In the genomic region with DNA sequence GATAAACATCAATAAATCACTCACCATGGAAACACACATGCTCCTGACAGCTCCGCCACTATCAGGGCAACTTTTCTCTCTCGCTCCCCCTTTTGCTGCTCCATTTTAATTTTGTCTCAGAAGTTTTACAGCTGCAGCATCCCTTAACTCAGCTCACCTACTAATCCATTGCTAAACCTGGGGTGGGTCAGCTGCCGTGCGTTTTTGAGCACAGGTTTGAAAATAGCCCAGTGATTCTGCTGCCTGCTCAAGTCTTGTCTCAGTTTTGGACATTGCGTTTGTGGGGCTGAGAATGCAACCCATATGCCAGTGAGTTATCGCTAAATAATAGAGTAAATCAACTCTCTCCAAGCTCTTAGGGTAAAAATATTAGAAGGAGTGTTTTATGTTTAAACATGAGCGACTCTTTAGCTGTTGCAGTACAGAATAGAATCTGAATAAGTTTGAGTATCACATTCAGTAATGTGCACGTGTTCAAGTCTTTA, we compare ENCODE assay signal across 8 cellular contexts. TPM values are rescaled to one million over a fixed set of nuclear protein-coding genes. Genes with fewer than 3 reads are reported as not detected.
DNase-seq lines count a peak whose midpoint lies in the region; ATAC-seq, FAIRE-seq and TF ChIP-seq lines count a peak whose summit lies in the region.

No MANE protein-coding gene starts in this region.

- CTCF ChIA-PET in activated CD8-positive, alpha-beta T cell treated with anti-CD3 and anti-CD28 coated beads, Interleukin-2, amount 10 ng/mL, durations not matched to agents 7 days and 5 days (lab: Charles Lee): interaction anchor here (0.6 to 1.0 kb wide), 3 partner anchors 13 to 1843 kb away, joined by 3 to 4 read pairs (median 3); no protein-coding TSS in a partner anchor

- TF ChIP-seq CTCF in keratinocyte (optimal IDR thresholded peaks at IDR 0.05 in 1 of 3, IDR thresholded peaks at IDR 0.05 in 1 of 3, conservative IDR thresholded peaks at IDR 0.05 in 1 of 3; ENCODE audit: extremely low read depth in 1 of 3, insufficient read depth in 2 of 3, low read length in 3 of 3): no peak

- no peaks in the 10 kb centered on the region for H4K20me1 ChIP-seq in keratinocyte (ENCODE audit: control insufficient read depth, extremely low read depth, insufficient read depth, low read length)

- DNase-seq in T-helper 2 cell treated with Interferon-gamma antibody and Interleukin-4, amounts not matched to agents 5 μg/mL and 100 μg/mL, for 36 hours (ENCODE audit: low spot score): no peak
- DNase-seq in T-helper 2 cell (no peak), keratinocyte (ENCODE audit: low read depth, low spot score) (no peak), superior temporal gyrus (ENCODE audit: extremely low spot score) (peak; percentile 38), cerebellum (ENCODE audit: low spot score) (no peak)
- no peak for DNase-seq in activated CD8-positive, alpha-beta T cell treated with anti-CD3 and anti-CD28 coated beads, Interleukin-2, amount 10 ng/mL, durations not matched to agents 7 days and 5 days

- no peaks in the 10 kb centered on the region for H3K9me3 ChIP-seq in keratinocyte (ENCODE audit: control insufficient read depth, low read depth, low read length)

- H3K9ac ChIP-seq in keratinocyte (ENCODE audit: control insufficient read depth, extremely low read depth, insufficient read depth, low read length): peak overlapping the region; percentile 66

- no peaks in the 10 kb centered on the region for H3K27me3 ChIP-seq in keratinocyte (ENCODE audit: control insufficient read depth, extremely low read depth, insufficient read depth, low read length)

- no peaks in the 10 kb centered on the region for H3K9me1 ChIP-seq in keratinocyte (ENCODE audit: control insufficient read depth, extremely low read depth, insufficient read depth, low read length)

- peak overlapping the region; percentile 74 for H3K4me2 ChIP-seq in keratinocyte (ENCODE audit: control insufficient read depth, extremely low read depth, insufficient read depth, low read depth, low read length)

- peak overlapping the region in 2 of 3 experiments; percentile 56 to 73 for H3K4me3 ChIP-seq in keratinocyte (ENCODE audit: control insufficient read depth in 2 of 3, extremely low read depth in 1 of 3, insufficient read depth in 2 of 3, low read depth in 1 of 3, low read length in 3 of 3)

- dilution Hi-C loops in keratinocyte (cut with MboI; ENCODE audit: extremely low pct_ligation_motif_present, low sequenced_read_pairs): no loop called here

- no peaks in the 10 kb centered on the region for H3K9me3 Mint-ChIP-seq in T-helper 2 cell treated with Interferon-gamma antibody and Interleukin-4, amounts not matched to agents 5 μg/mL and 100 μg/mL, for 36 hours
- H3K9me3 Mint-ChIP-seq in activated CD8-positive, alpha-beta T cell treated with anti-CD3 and anti-CD28 coated beads, Interleukin-2, amount 10 ng/mL, durations not matched to agents 7 days and 5 days (ENCODE audit: insufficient read depth): no peaks in the 10 kb centered on the region

- H3K79me2 ChIP-seq in keratinocyte (ENCODE audit: control insufficient read depth, insufficient read depth, low read length): peaks cover 15% of the 10 kb centered on the region

- peak overlapping the region; percentile 11 for H3K27ac ChIP-seq in keratinocyte (ENCODE audit: control insufficient read depth, insufficient read depth, low read length)

- peaks cover 31% of the 10 kb centered on the region for H3K36me3 Mint-ChIP-seq in T-helper 2 cell treated with Interferon-gamma antibody and Interleukin-4, amounts not matched to agents 5 μg/mL and 100 μg/mL, for 36 hours (ENCODE audit: low read depth)
- peaks cover 28% of the 10 kb centered on the region for H3K36me3 Mint-ChIP-seq in activated CD8-positive, alpha-beta T cell treated with anti-CD3 and anti-CD28 coated beads, Interleukin-2, amount 10 ng/mL, durations not matched to agents 7 days and 5 days (ENCODE audit: low read depth)

- H3K4me1 Mint-ChIP-seq in T-helper 2 cell treated with Interferon-gamma antibody and Interleukin-4, amounts not matched to agents 5 μg/mL and 100 μg/mL, for 36 hours (ENCODE audit: low read depth): peaks cover 52% of the 10 kb centered on the region
- H3K4me1 Mint-ChIP-seq in activated CD8-positive, alpha-beta T cell treated with anti-CD3 and anti-CD28 coated beads, Interleukin-2, amount 10 ng/mL, durations not matched to agents 7 days and 5 days (ENCODE audit: low read depth): peaks cover 56% of the 10 kb centered on the region

- H2AFZ ChIP-seq in keratinocyte (ENCODE audit: control insufficient read depth, low read length): no peak overlapping the region

- peaks cover 2% of the 10 kb centered on the region for H3K27me3 Mint-ChIP-seq in T-helper 2 cell treated with Interferon-gamma antibody and Interleukin-4, amounts not matched to agents 5 μg/mL and 100 μg/mL, for 36 hours (ENCODE audit: low read depth)
- no peaks in the 10 kb centered on the region for H3K27me3 Mint-ChIP-seq in activated CD8-positive, alpha-beta T cell treated with anti-CD3 and anti-CD28 coated beads, Interleukin-2, amount 10 ng/mL, durations not matched to agents 7 days and 5 days (ENCODE audit: low read depth)

- no peak for ATAC-seq in activated CD8-positive, alpha-beta T cell treated with anti-CD3 and anti-CD28 coated beads, Interleukin-2, amount 10 ng/mL, durations not matched to agents 7 days and 5 days
- no peak for ATAC-seq in HG02571 (IDR thresholded peaks at IDR 0.05; ENCODE audit: unreplicated experiment)
- no peak for ATAC-seq in GM18502 (IDR thresholded peaks at IDR 0.05; ENCODE audit: poor library complexity, unreplicated experiment)

- peak overlapping the region; percentile 77 for H3K4me3 Mint-ChIP-seq in T-helper 2 cell treated with Interferon-gamma antibody and Interleukin-4, amounts not matched to agents 5 μg/mL and 100 μg/mL, for 36 hours
- peak overlapping the region; percentile 80 for H3K4me3 Mint-ChIP-seq in activated CD8-positive, alpha-beta T cell treated with anti-CD3 and anti-CD28 coated beads, Interleukin-2, amount 10 ng/mL, durations not matched to agents 7 days and 5 days

- H3K27ac Mint-ChIP-seq in T-helper 2 cell treated with Interferon-gamma antibody and Interleukin-4, amounts not matched to agents 5 μg/mL and 100 μg/mL, for 36 hours: peak overlapping the region; percentile 59
- peak overlapping the region; percentile 81 for H3K27ac Mint-ChIP-seq in activated CD8-positive, alpha-beta T cell treated with anti-CD3 and anti-CD28 coated beads, Interleukin-2, amount 10 ng/mL, durations not matched to agents 7 days and 5 days

- FAIRE-seq in keratinocyte (lab: Jason Lieb, UNC): peak; percentile 5

- H3K36me3 ChIP-seq in keratinocyte (ENCODE audit: control insufficient read depth in 2 of 2, extremely low read depth in 1 of 2, insufficient read depth in 2 of 2, low read length in 2 of 2): no peaks in the 10 kb centered on the region

- peaks cover 11% of the 10 kb centered on the region for H3K4me1 ChIP-seq in keratinocyte (ENCODE audit: control insufficient read depth, extremely low read depth, insufficient read depth, low read length)

- POLR2A ChIA-PET in activated CD8-positive, alpha-beta T cell treated with anti-CD3 and anti-CD28 coated beads, Interleukin-2, amount 10 ng/mL, durations not matched to agents 7 days and 5 days (lab: Charles Lee): interaction anchor here (0.7 to 1.1 kb wide), 2 partner anchors 35 to 43 kb away, joined by 3 to 4 read pairs; no protein-coding TSS in a partner anchor

RNA-seq across cellular contexts. Expression of gene TSHZ1, which starts 2.1 kb away (rescaled TPM):
- total RNA-seq in activated CD8-positive, alpha-beta T cell treated with anti-CD3 and anti-CD28 coated beads, Interleukin-2, amount 10 ng/mL, durations not matched to agents 7 days and 5 days: 10 to 100 TPM; 16.7 to 16.8 TPM
- polyA plus RNA-seq in keratinocyte: 1.3 to 2.2 TPM (median 1.6 TPM) in 3 replicates
- polyA plus RNA-seq in keratinocyte (2011; ENCODE audit: low read depth): 2.9 TPM
- polyA plus RNA-seq in keratinocyte (2011; cell fraction: cytosol; rRNA removed): 1.9 and 2.4 TPM in 2 replicates
- polyA plus RNA-seq in keratinocyte (2011; cell fraction: nucleus; rRNA removed): 3.4 and 4.0 TPM in 2 replicates
- polyA plus RNA-seq in keratinocyte (2012; ENCODE audit: low replicate concordance): 2.7 and 4.3 TPM in 2 replicates
- 2.0 to 6.8 TPM (median 3.3 TPM) in 3 replicates for polyA minus RNA-seq in keratinocyte
- 2.3 TPM for polyA minus RNA-seq in keratinocyte (2011; cell fraction: cytosol; rRNA and poly(A)+ RNA removed)
- polyA minus RNA-seq in keratinocyte (2011; cell fraction: nucleus; rRNA and poly(A)+ RNA removed): 2.0 and 3.4 TPM in 2 replicates
- total RNA-seq in cerebellum: 14.4 TPM

RNA-seq across cellular contexts. Expression of gene PTGR3, which starts 3.7 kb away (rescaled TPM):
- total RNA-seq in activated CD8-positive, alpha-beta T cell treated with anti-CD3 and anti-CD28 coated beads, Interleukin-2, amount 10 ng/mL, durations not matched to agents 7 days and 5 days: 10 to 100 TPM; 21.8 to 21.9 TPM
- 22.2 to 25.2 TPM (median 22.5 TPM) in 3 replicates for polyA plus RNA-seq in keratinocyte
- 8.2 TPM for polyA plus RNA-seq in keratinocyte (2011; ENCODE audit: low read depth)
- polyA plus RNA-seq in keratinocyte (2011; cell fraction: cytosol; rRNA removed): 22.3 and 25.2 TPM in 2 replicates
- polyA plus RNA-seq in keratinocyte (2011; cell fraction: nucleus; rRNA removed): 25.0 and 27.0 TPM in 2 replicates
- 14.8 and 17.2 TPM in 2 replicates for polyA plus RNA-seq in keratinocyte (2012; ENCODE audit: low replicate concordance)
- polyA minus RNA-seq in keratinocyte: 14.9 to 30.2 TPM (median 28.5 TPM) in 3 replicates
- 9.6 TPM for polyA minus RNA-seq in keratinocyte (2011; cell fraction: cytosol; rRNA and poly(A)+ RNA removed)
- 9.0 and 14.8 TPM in 2 replicates for polyA minus RNA-seq in keratinocyte (2011; cell fraction: nucleus; rRNA and poly(A)+ RNA removed)
- 26.1 TPM for total RNA-seq in cerebellum
